Comparison of ENCODE assay signal across 18 cellular contexts in the genomic region with DNA sequence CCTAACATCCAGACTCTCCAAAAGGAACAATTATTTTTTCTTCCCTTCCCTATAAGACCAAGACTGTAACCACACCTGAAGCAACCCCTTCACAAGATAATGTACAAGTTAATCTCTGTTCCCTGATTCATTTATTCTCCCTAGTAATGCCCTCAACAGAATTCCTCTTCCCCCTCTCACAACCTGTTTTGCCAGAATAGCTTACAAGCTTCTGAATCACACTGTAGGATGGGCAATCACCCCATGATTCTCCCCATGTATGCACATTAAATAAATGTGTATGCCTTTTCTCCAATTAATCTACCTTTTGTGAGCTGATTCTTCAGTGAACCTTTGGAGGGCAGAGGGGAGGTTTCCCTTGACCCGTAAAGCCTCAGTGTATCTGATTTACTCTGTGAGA. TPM values are rescaled to one million over a fixed set of nuclear protein-coding genes. Genes with fewer than 3 reads are reported as not detected.
DNase-seq lines count a peak whose midpoint lies in the region; ATAC-seq and TF ChIP-seq lines count a peak whose summit lies in the region.
"Had no signal": no experiment of that assay in that cellular context is flagged by ENCODE, and none has a peak within 500 bp of the region (broad histone marks: within the 10 kb centered on the region; RNA-seq: fewer than 3 reads in every experiment).

No MANE protein-coding gene starts in this region.

- intact Hi-C loops in activated CD8-positive, alpha-beta T cell treated with anti-CD3 and anti-CD28 coated beads for 36 hours (cut with micrococcal nuclease): no loop called here
- intact Hi-C loops in colonic mucosa (cut with DNase I): no loop called here

- no peak for DNase-seq in CD8-positive, alpha-beta memory T cell
- peak; percentile 18 for DNase-seq in HFFc6
- no peak for DNase-seq in activated CD8-positive, alpha-beta T cell treated with anti-CD3 and anti-CD28 coated beads for 36 hours
- no peak for DNase-seq in naive thymus-derived CD8-positive, alpha-beta T cell
- no peak for DNase-seq in colonic mucosa
- no peak for DNase-seq in dermis blood vessel endothelial cell
- DNase-seq: activated CD4-positive, CD25-positive, alpha-beta regulatory T cell treated with anti-CD3 and anti-CD28 coated beads, Interleukin-2, amount 50 U/mL, for 72 hours; Calu3; Karpas-422; lower lobe of right lung; NCI-H187 treated with DMSO at 0.1 percent for 48 hours; NCI-H510A treated with DMSO at 0.1 percent for 48 hours; right cardiac atrium; stimulated activated CD4-positive, alpha-beta T cell treated with anti-CD3 and anti-CD28 coated beads, Interleukin-4, amount 100 ng/mL, for 24 hours; transverse colon had no signal

- CTCF ChIA-PET in CD8-positive, alpha-beta memory T cell (lab: Charles Lee): no interaction called here
- CTCF ChIA-PET in activated CD8-positive, alpha-beta T cell treated with anti-CD3 and anti-CD28 coated beads for 36 hours (lab: Charles Lee): interaction anchor here (1.0 to 2.5 kb wide), 6 partner anchors 9 to 82 kb away, joined by 3 to 10 read pairs (median 6); no protein-coding TSS in a partner anchor

- POLR2A ChIA-PET in CD8-positive, alpha-beta memory T cell (lab: Charles Lee): no interaction called here
- POLR2A ChIA-PET in activated CD8-positive, alpha-beta T cell treated with anti-CD3 and anti-CD28 coated beads for 36 hours (lab: Charles Lee): interaction anchor here (1.1 kb wide), 2 partner anchors 15 to 20 kb away, joined by 5 to 6 read pairs; partner anchors contain the start of gene RNF11
- POLR2A ChIA-PET in naive thymus-derived CD8-positive, alpha-beta T cell (lab: Charles Lee): interaction anchor here (1.3 kb wide), 1 partner anchor 21 kb away, joined by 4 read pairs; the partner anchor contains the start of gene RNF11

- no peaks in the 10 kb centered on the region for H3K9me3 Mint-ChIP-seq in CD8-positive, alpha-beta memory T cell
- H3K9me3 Mint-ChIP-seq in HFFc6: no peaks in the 10 kb centered on the region
- no peaks in the 10 kb centered on the region for H3K9me3 Mint-ChIP-seq in activated CD8-positive, alpha-beta T cell treated with anti-CD3 and anti-CD28 coated beads for 36 hours
- no peaks in the 10 kb centered on the region for H3K9me3 Mint-ChIP-seq in naive thymus-derived CD8-positive, alpha-beta T cell

- no peak overlapping the region for H3K27ac ChIP-seq in CD8-positive, alpha-beta memory T cell (ENCODE audit: low read depth, low read length)
- no peak overlapping the region for H3K27ac ChIP-seq in colonic mucosa
- H3K27ac ChIP-seq: body of pancreas, lower lobe of right lung, transverse colon had no signal

- H3K4me1 Mint-ChIP-seq in CD8-positive, alpha-beta memory T cell: peaks cover 18 to 20% (median 19%) of the 10 kb centered on the region in 3 donors
- H3K4me1 Mint-ChIP-seq in HFFc6 (ENCODE audit: low read depth): peaks cover 32% of the 10 kb centered on the region
- H3K4me1 Mint-ChIP-seq in activated CD8-positive, alpha-beta T cell treated with anti-CD3 and anti-CD28 coated beads for 36 hours (ENCODE audit: low read depth): peaks cover 18% of the 10 kb centered on the region
- peaks cover 14 to 21% (median 20%) of the 10 kb centered on the region in 4 donors for H3K4me1 Mint-ChIP-seq in naive thymus-derived CD8-positive, alpha-beta T cell

- H3K9me3 ChIP-seq in CD8-positive, alpha-beta memory T cell (ENCODE audit: low read length): no peaks in the 10 kb centered on the region
- H3K9me3 ChIP-seq in colonic mucosa: no peaks in the 10 kb centered on the region
- H3K9me3 ChIP-seq: body of pancreas, lower lobe of right lung, transverse colon had no signal

- no peaks in the 10 kb centered on the region for H3K4me1 ChIP-seq in CD8-positive, alpha-beta memory T cell (ENCODE audit: insufficient read depth, low read length)
- no peaks in the 10 kb centered on the region for H3K4me1 ChIP-seq in colonic mucosa
- H3K4me1 ChIP-seq: lower lobe of right lung, transverse colon had no signal

- H3K27me3 ChIP-seq in CD8-positive, alpha-beta memory T cell (ENCODE audit: insufficient read depth, low read length, poor library complexity, severe bottlenecking): no peaks in the 10 kb centered on the region
- H3K27me3 ChIP-seq in colonic mucosa: no peaks in the 10 kb centered on the region
- H3K27me3 ChIP-seq: body of pancreas, transverse colon had no signal

- ATAC-seq in activated CD8-positive, alpha-beta T cell treated with anti-CD3 and anti-CD28 coated beads for 36 hours: no peak
- no peak for ATAC-seq in naive thymus-derived CD8-positive, alpha-beta T cell
- ATAC-seq in HG02885 (IDR thresholded peaks at IDR 0.05; ENCODE audit: poor library complexity, unreplicated experiment): no peak
- ATAC-seq: body of pancreas, HCT116, lower lobe of right lung, right cardiac atrium had no signal

- peaks cover 0 to 3% of the 10 kb centered on the region in 2 donors for H3K27me3 Mint-ChIP-seq in CD8-positive, alpha-beta memory T cell
- H3K27me3 Mint-ChIP-seq in HFFc6 (ENCODE audit: insufficient read depth): no peaks in the 10 kb centered on the region
- H3K27me3 Mint-ChIP-seq in activated CD8-positive, alpha-beta T cell treated with anti-CD3 and anti-CD28 coated beads for 36 hours: no peaks in the 10 kb centered on the region
- H3K27me3 Mint-ChIP-seq in naive thymus-derived CD8-positive, alpha-beta T cell: no peaks in the 10 kb centered on the region

- H3K9ac ChIP-seq in colonic mucosa (ENCODE audit: low read depth in 2 of 2, low read length in 2 of 2): no peak overlapping the region

- H3K4me3 ChIP-seq in CD8-positive, alpha-beta memory T cell (ENCODE audit: low read length): no peak overlapping the region
- H3K4me3 ChIP-seq in colonic mucosa: no peak overlapping the region
- H3K4me3 ChIP-seq: body of pancreas, lower lobe of right lung, transverse colon had no signal

- no peaks in the 10 kb centered on the region for H3K36me3 Mint-ChIP-seq in CD8-positive, alpha-beta memory T cell
- no peaks in the 10 kb centered on the region for H3K36me3 Mint-ChIP-seq in HFFc6 (ENCODE audit: low read depth)
- no peaks in the 10 kb centered on the region for H3K36me3 Mint-ChIP-seq in activated CD8-positive, alpha-beta T cell treated with anti-CD3 and anti-CD28 coated beads for 36 hours (ENCODE audit: low read depth)
- H3K36me3 Mint-ChIP-seq in naive thymus-derived CD8-positive, alpha-beta T cell: no peaks in the 10 kb centered on the region

- no peak for TF ChIP-seq CTCF in HFFc6 (IDR thresholded peaks at IDR 0.05)
- TF ChIP-seq CTCF in activated CD8-positive, alpha-beta T cell treated with anti-CD3 and anti-CD28 coated beads for 36 hours (IDR thresholded peaks at IDR 0.05): no peak
- TF ChIP-seq CTCF in colonic mucosa (IDR thresholded peaks at IDR 0.05): no peak

- H3K36me3 ChIP-seq in CD8-positive, alpha-beta memory T cell (ENCODE audit: insufficient read depth, low read length): no peaks in the 10 kb centered on the region
- no peaks in the 10 kb centered on the region for H3K36me3 ChIP-seq in colonic mucosa
- H3K36me3 ChIP-seq: lower lobe of right lung, transverse colon had no signal

- H3K27ac Mint-ChIP-seq in CD8-positive, alpha-beta memory T cell: peak overlapping the region in 7 of 8 donors; percentile 15 to 73 (median 56)
- H3K27ac Mint-ChIP-seq in HFFc6: peak overlapping the region; percentile 73
- H3K27ac Mint-ChIP-seq in activated CD8-positive, alpha-beta T cell treated with anti-CD3 and anti-CD28 coated beads for 36 hours: peak overlapping the region; percentile 57
- peak overlapping the region in 9 of 10 donors; percentile 47 to 85 (median 65) for H3K27ac Mint-ChIP-seq in naive thymus-derived CD8-positive, alpha-beta T cell

- no peak overlapping the region for H3K4me3 Mint-ChIP-seq in CD8-positive, alpha-beta memory T cell
- H3K4me3 Mint-ChIP-seq in HFFc6: peak overlapping the region; percentile 47; the same call in 1 of the 2 replicates
- no peak overlapping the region for H3K4me3 Mint-ChIP-seq in activated CD8-positive, alpha-beta T cell treated with anti-CD3 and anti-CD28 coated beads for 36 hours
- peak overlapping the region in 4 of 10 donors; percentile 5 to 50 (median 18) for H3K4me3 Mint-ChIP-seq in naive thymus-derived CD8-positive, alpha-beta T cell

RNA-seq across cellular contexts. Expression of gene RNF11, which starts 20.9 kb away (rescaled TPM):
- 10 to 100 TPM; 37.4 to 40.1 TPM for total RNA-seq in CD8-positive, alpha-beta memory T cell
- polyA plus RNA-seq in CD8-positive, alpha-beta memory T cell: 31.1 TPM
- 100 to 1,000 TPM; 114 to 147 (median 128) TPM for total RNA-seq in HFFc6 (2021; fragmentation: NEBNext Ultra II Directional; extraction: Animal tissue kit (Norgen Biotek cat#: 25700))
- 10 to 100 TPM; 21.5 to 22.6 TPM for total RNA-seq in activated CD8-positive, alpha-beta T cell treated with anti-CD3 and anti-CD28 coated beads for 36 hours
- total RNA-seq in naive thymus-derived CD8-positive, alpha-beta T cell: 10 to 100 TPM; 32.2 to 36.6 TPM
- polyA plus RNA-seq in naive thymus-derived CD8-positive, alpha-beta T cell: 10 to 100 TPM; 19.8 to 31.8 (median 27.2) TPM
- total RNA-seq in colonic mucosa (100 to 1,000 TPM in 1 of 2 donors, 10 to 100 TPM in 1; 46.8 to 104 TPM), dermis blood vessel endothelial cell (90.5 and 137 TPM in 2 replicates)
